In genomic region chr18:32730620-32731021, GRCh38 we compare ENCODE assay signal across 9 cellular contexts. TPM values are rescaled to one million over a fixed set of nuclear protein-coding genes. Genes with fewer than 3 reads are reported as not detected.
A peak's percentile ranks its signal among the peaks of the same experiment; 100 is the strongest.
DNase-seq lines count a peak whose midpoint lies in the region; ATAC-seq and TF ChIP-seq lines count a peak whose summit lies in the region.
"Had no signal": no experiment of that assay in that cellular context is flagged by ENCODE, and none has a peak within 500 bp of the region (broad histone marks: within the 10 kb centered on the region; RNA-seq: fewer than 3 reads in every experiment).

No MANE protein-coding gene starts in this region.

- H3K36me3 ChIP-seq in sigmoid colon = no peaks in the 10 kb centered on the region

- TF ChIP-seq EP300 in sigmoid colon (IDR thresholded peaks at IDR 0.05) = no peak

- 26 to 52% methylated on average over 8 of the region's 8 CpGs for WGBS in sigmoid colon, 2 donors
- WGBS in H9 (ENCODE audit: extremely low coverage, insufficient read length, low lambda C conversion rate) = no CpG with 5 or more reads among the region's 8 CpGs

- H3K23ac ChIP-seq in H9 (ENCODE audit: insufficient read length, low read depth, low read length) = no peak overlapping the region

- H3K27ac Mint-ChIP-seq in effector memory CD8-positive, alpha-beta T cell = peak overlapping the region; percentile 2 to 92
- no peak overlapping the region; a peak in 1 of 7 replicates for H3K27ac Mint-ChIP-seq in H9

- H3K36me3 Mint-ChIP-seq in effector memory CD8-positive, alpha-beta T cell (ENCODE audit: insufficient read depth) = no peaks in the 10 kb centered on the region
- H3K36me3 Mint-ChIP-seq in H9 (ENCODE audit: insufficient read depth in 1 of 3, low read depth in 3 of 3) = peaks cover 0 to 4% (median 2%) of the 10 kb centered on the region in 3 experiments; a peak in 3 of 7 replicates

- no peak for TF ChIP-seq POLR2A in sigmoid colon (IDR thresholded peaks at IDR 0.05)

- no peak overlapping the region for H3K27ac ChIP-seq in sigmoid colon
- no peak overlapping the region for H3K27ac ChIP-seq in H9 (ENCODE audit: insufficient read length, low read depth, low read length)

- H4K20me1 ChIP-seq in H9 (ENCODE audit: control insufficient read depth, insufficient read depth, insufficient read length) = no peaks in the 10 kb centered on the region

- no peak overlapping the region for H4K91ac ChIP-seq in H9 (ENCODE audit: insufficient read length, low read depth, low read length)

- in situ Hi-C loops in ACHN (cut with HindIII; ENCODE audit: low pct_ligation_motif_present, low pct_unique_long_range_greater_than_20kb, low sequenced_read_pairs) = no loop called here

- peak overlapping the region; percentile 17 to 42 (median 34) for H3K4me3 ChIP-seq in sigmoid colon

- H2BK20ac ChIP-seq in H9 (ENCODE audit: low read depth, low read length, poor library complexity, severe bottlenecking) = no peak overlapping the region

- H3K4me1 Mint-ChIP-seq in effector memory CD8-positive, alpha-beta T cell (ENCODE audit: low read depth in 2 of 2) = peaks cover 9 to 24% of the 10 kb centered on the region in 2 donors
- H3K4me1 Mint-ChIP-seq in H9 = peaks cover 21 to 29% of the 10 kb centered on the region in 2 experiments

- no peaks in the 10 kb centered on the region for H3K79me2 ChIP-seq in H9 (ENCODE audit: insufficient read depth, low read length)

- no peak overlapping the region for H2BK5ac ChIP-seq in H9 (ENCODE audit: insufficient read length, low read length)

- no peak overlapping the region for H3K4me2 ChIP-seq in H9 (ENCODE audit: insufficient read depth, insufficient read length, low read length)

- H3K4me1 ChIP-seq in sigmoid colon = no peaks in the 10 kb centered on the region
- no peaks in the 10 kb centered on the region for H3K4me1 ChIP-seq in H9 (ENCODE audit: insufficient read depth, low read length)

- no peak overlapping the region for H3K9ac ChIP-seq in H9 (ENCODE audit: extremely low read depth, insufficient read length, low read length)

- H2BK120ac ChIP-seq in H9 (ENCODE audit: low read depth, low read length, poor library complexity, severe bottlenecking) = no peak overlapping the region

- H3K9me3 Mint-ChIP-seq in effector memory CD8-positive, alpha-beta T cell = peaks cover 0 to 8% of the 10 kb centered on the region in 2 donors
- no peaks in the 10 kb centered on the region; a peak in 1 of 5 replicates for H3K9me3 Mint-ChIP-seq in H9

- no peak overlapping the region for H3K56ac ChIP-seq in H9 (ENCODE audit: insufficient read length, low read depth, low read length)

- intact Hi-C loops in sigmoid colon (cut with DNase I) = no loop called here

- H3K27me3 ChIP-seq in sigmoid colon (no peaks in the 10 kb centered on the region), H9 (ENCODE audit: insufficient read depth, low read length) (no peaks in the 10 kb centered on the region)

- H3K9me3 ChIP-seq in sigmoid colon = peaks cover 0 to 2% (median 1%) of the 10 kb centered on the region in 4 donors
- no peaks in the 10 kb centered on the region for H3K9me3 ChIP-seq in H9 (ENCODE audit: control insufficient read depth, low read depth, low read length)

- H3K14ac ChIP-seq in H9 (ENCODE audit: insufficient read depth, low read length) = no peak overlapping the region

- H3K23me2 ChIP-seq in H9 (ENCODE audit: insufficient read length, low read depth, low read length, poor library complexity, severe bottlenecking) = no peaks in the 10 kb centered on the region

- H4K8ac ChIP-seq in H9 (replicated peaks; ENCODE audit: insufficient read length, low read depth, low read length) = no peak overlapping the region

- ATAC-seq in GM18511 (IDR thresholded peaks at IDR 0.05; ENCODE audit: unreplicated experiment) (peak; percentile 98), HG02973 (IDR thresholded peaks at IDR 0.05; ENCODE audit: unreplicated experiment) (peak; percentile 96)
- ATAC-seq in effector memory CD8-positive, alpha-beta T cell (replicated peaks) = peak; percentile 51
- ATAC-seq: HCT116 had no signal

- peak overlapping the region; percentile 50 to 78 for H3K4me3 Mint-ChIP-seq in effector memory CD8-positive, alpha-beta T cell
- H3K4me3 Mint-ChIP-seq in H9 = no peak overlapping the region

- no peak overlapping the region for H2AK5ac ChIP-seq in H9 (ENCODE audit: insufficient read length, low read length)

- no peak overlapping the region for H2BK12ac ChIP-seq in H9 (ENCODE audit: insufficient read length, low read depth, low read length)

- H3K18ac ChIP-seq in H9 (ENCODE audit: insufficient read length, low read depth, low read length) = no peak overlapping the region

- no peak overlapping the region for H4K5ac ChIP-seq in H9 (ENCODE audit: insufficient read length, low read depth, low read length)

- H2BK15ac ChIP-seq in H9 (ENCODE audit: low read depth, low read length) = no peak overlapping the region

- H3T11ph ChIP-seq in H9 (ENCODE audit: low read length) = no peak overlapping the region

- peaks cover 0 to 5% of the 10 kb centered on the region in 2 donors for H3K27me3 Mint-ChIP-seq in effector memory CD8-positive, alpha-beta T cell
- H3K27me3 Mint-ChIP-seq in H9 (ENCODE audit: low read depth) = no peaks in the 10 kb centered on the region

- TF ChIP-seq CTCF in sigmoid colon (IDR thresholded peaks at IDR 0.05) (no peak), H9 (conservative IDR thresholded peaks at IDR 0.05) (no peak)

- no peaks in the 10 kb centered on the region for H3K79me1 ChIP-seq in H9 (ENCODE audit: insufficient read depth, low read depth, low read length, poor library complexity, severe bottlenecking)

- no peak overlapping the region for H3K4ac ChIP-seq in H9 (ENCODE audit: low read depth, low read length)

- DNase-seq in ACHN = peak; percentile 36
- peak; percentile 52 to 63 for DNase-seq in NCI-H526 (lab: John Stamatoyannopoulos, UW)
- no peak for DNase-seq in effector memory CD8-positive, alpha-beta T cell
- DNase-seq in sigmoid colon = no peak
- DNase-seq in activated gamma-delta T cell (lab: John Stamatoyannopoulos, UW) = no peak
- no peak for DNase-seq in H9

- H2AFZ ChIP-seq in H9 (ENCODE audit: low read length) = no peak overlapping the region

RNA-seq across cellular contexts. Expression of gene KLHL14, which starts 42.2 kb away (rescaled TPM):
- under 1 TPM; 0.27 to 0.83 (median 0.52) TPM for total RNA-seq in sigmoid colon
- 1 to 10 TPM in 1 of 3 donors, under 1 TPM in 1, not detected in 1; under 0.01 to 2.9 TPM for polyA plus RNA-seq in sigmoid colon
- 0.90 and 1.0 TPM in 2 replicates for total RNA-seq in H9 (2021)

Comparison
In these comparisons a context has a peak if more than half of its experiments do, and no peak if none do; other contexts are left out.
1. DNase-seq: peak in ACHN (single experiment) and NCI-H526 (2 of 2); none in effector memory CD8-positive, alpha-beta T cell (0 of 3), sigmoid colon (single experiment), activated gamma-delta T cell (single experiment) and H9 (single experiment).
2. H3K27ac Mint-ChIP-seq: peak in effector memory CD8-positive, alpha-beta T cell (2 of 2); none in H9 (0 of 3).
3. H3K4me3 Mint-ChIP-seq: peak in effector memory CD8-positive, alpha-beta T cell (2 of 2); none in H9 (0 of 2).
4. Peak in every context shown above with its lines, with median percentiles within 50 percentile points of each other: ATAC-seq.